ENCODE assay signal across 17 cellular contexts in the genomic region with DNA sequence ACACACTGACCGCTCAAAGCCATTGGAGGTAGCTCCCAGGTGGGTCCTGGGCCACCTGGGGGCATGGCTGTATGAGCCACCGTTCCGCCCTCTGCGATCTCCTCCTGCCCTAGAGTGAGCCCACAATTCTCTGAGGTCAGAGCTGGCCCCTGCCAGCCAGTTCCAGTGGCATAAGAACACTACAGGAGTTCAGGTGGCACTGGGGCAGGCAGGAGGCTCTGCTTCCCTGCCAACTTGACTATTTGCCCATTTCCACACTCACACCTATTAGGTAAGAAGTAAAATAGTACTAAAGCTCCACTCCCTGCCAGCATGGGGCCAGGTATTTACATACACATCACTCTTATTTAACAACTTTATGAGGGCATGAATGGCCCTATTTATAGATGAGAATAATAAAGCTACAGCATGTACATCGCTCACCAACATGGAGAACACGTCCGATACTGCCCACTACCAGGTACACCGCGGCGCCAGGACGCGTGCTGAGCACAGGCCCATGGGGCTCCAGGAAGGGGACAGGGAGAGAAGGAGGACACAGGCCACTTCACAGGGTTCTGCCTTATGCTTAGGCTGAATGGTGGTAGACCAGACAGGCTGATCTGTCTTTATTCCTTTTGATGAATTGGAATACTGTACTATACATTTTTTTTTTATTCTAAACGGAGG. TPM values are rescaled to one million over a fixed set of nuclear protein-coding genes. Genes with fewer than 3 reads are reported as not detected.
DNase-seq lines count a peak whose midpoint lies in the region; ATAC-seq and TF ChIP-seq lines count a peak whose summit lies in the region.
"Had no signal": no experiment of that assay in that cellular context is flagged by ENCODE, and none has a peak within 500 bp of the region (broad histone marks: within the 10 kb centered on the region; RNA-seq: fewer than 3 reads in every experiment).

No MANE protein-coding gene starts in this region.

- peaks cover 39 to 52% (median 42%) of the 10 kb centered on the region in 3 donors for H3K4me1 Mint-ChIP-seq in IgD-negative memory B cell
- H3K4me1 Mint-ChIP-seq in HFFc6 (ENCODE audit: low read depth): peaks cover 24% of the 10 kb centered on the region

- no peak overlapping the region for H3K9ac ChIP-seq in neuronal stem cell (ENCODE audit: low read depth, low read length, poor library complexity)
- H3K9ac ChIP-seq: KMS-11 had no signal

- H2BK12ac ChIP-seq in neuronal stem cell (ENCODE audit: low read length): no peak overlapping the region

- H3K27me3 ChIP-seq in esophagus (ENCODE audit: control insufficient read depth in 1 of 2, insufficient read depth in 2 of 2, low read length in 2 of 2): no peaks in the 10 kb centered on the region
- H3K27me3 ChIP-seq in neuronal stem cell (ENCODE audit: control insufficient read depth in 3 of 3, insufficient read depth in 3 of 3, low read depth in 1 of 3, low read length in 3 of 3): no peaks in the 10 kb centered on the region

- no peak overlapping the region for H2BK15ac ChIP-seq in neuronal stem cell (ENCODE audit: low read length)

- H3K27me3 Mint-ChIP-seq in IgD-negative memory B cell: no peaks in the 10 kb centered on the region
- no peaks in the 10 kb centered on the region; the same call in 1 of the 2 replicates for H3K27me3 Mint-ChIP-seq in HFFc6 (ENCODE audit: insufficient read depth)
- H3K27me3 Mint-ChIP-seq: brain had no signal

- TF ChIP-seq CTCF in HFFc6 (IDR thresholded peaks at IDR 0.05): no peak

- no peak overlapping the region for H2AFZ ChIP-seq in neuronal stem cell (ENCODE audit: low read length)

- no peak overlapping the region for H3K14ac ChIP-seq in neuronal stem cell (ENCODE audit: low read length)

- peaks cover 12% of the 10 kb centered on the region for H3K79me1 ChIP-seq in neuronal stem cell (ENCODE audit: low read depth, low read length)

- no peak overlapping the region for H4K91ac ChIP-seq in neuronal stem cell (ENCODE audit: low read depth, low read length, poor library complexity)

- no peak for ATAC-seq in HG02981 (IDR thresholded peaks at IDR 0.05; ENCODE audit: unreplicated experiment)

- no peak overlapping the region for H2BK5ac ChIP-seq in neuronal stem cell (ENCODE audit: low read length)

- peaks cover 0 to 17% of the 10 kb centered on the region in 2 donors for H3K4me1 ChIP-seq in esophagus (ENCODE audit: control insufficient read depth in 2 of 2, insufficient read depth in 2 of 2, low read length in 1 of 2)
- peaks cover 7% of the 10 kb centered on the region in 2 donors for H3K4me1 ChIP-seq in neuronal stem cell (ENCODE audit: control insufficient read depth in 2 of 2, insufficient read depth in 1 of 2, low read depth in 1 of 2, low read length in 2 of 2)

- H3K4me3 ChIP-seq in esophagus (ENCODE audit: low read depth in 1 of 2, low read length in 2 of 2) (no peak overlapping the region), neuronal stem cell (ENCODE audit: low read length in 2 of 2) (no peak overlapping the region)

- no peak overlapping the region for H2AK5ac ChIP-seq in neuronal stem cell (ENCODE audit: low read depth, low read length)

- DNase-seq in NCI-H2081 (lab: John Stamatoyannopoulos, UW) (peak; percentile 8 to 18), NCI-H2081 treated with DMSO at 0.1 percent for 48 hours (lab: John Stamatoyannopoulos, UW) (no peak), neuronal stem cell (ENCODE audit: low spot score) (no peak), HFFc6 (no peak), RKO (ENCODE audit: low spot score) (no peak)
- DNase-seq: 8988T; activated T-cell treated with anti-CD3 and anti-CD28 coated beads, Interleukin-2, amount 50 U/mL, for 1 hour; effector memory CD4-positive, alpha-beta T cell; foreskin melanocyte; NCI-H1694; NCI-H774; WERI-Rb-1 had no signal

- H3K27ac Mint-ChIP-seq in IgD-negative memory B cell (peak overlapping the region in 2 of 3 donors; percentile 69 to 95), HFFc6 (no peak overlapping the region)

- H4K8ac ChIP-seq in neuronal stem cell (ENCODE audit: low read depth, low read length): no peak overlapping the region

- H3K36me3 Mint-ChIP-seq in IgD-negative memory B cell (no peaks in the 10 kb centered on the region), HFFc6 (ENCODE audit: low read depth) (no peaks in the 10 kb centered on the region)

- H3K9me3 Mint-ChIP-seq in IgD-negative memory B cell (no peaks in the 10 kb centered on the region), HFFc6 (no peaks in the 10 kb centered on the region)
- H3K9me3 Mint-ChIP-seq: brain had no signal

- no peak overlapping the region for H2BK120ac ChIP-seq in neuronal stem cell (ENCODE audit: low read depth, low read length)

- H3K18ac ChIP-seq in neuronal stem cell (ENCODE audit: low read length): no peak overlapping the region

- H3K4me3 Mint-ChIP-seq in IgD-negative memory B cell: peak overlapping the region in 3 of 4 donors; percentile 46 to 84 (median 79)
- H3K4me3 Mint-ChIP-seq in HFFc6: no peak overlapping the region
- H3K4me3 Mint-ChIP-seq: brain had no signal

- H3K9me3 ChIP-seq in esophagus (ENCODE audit: control insufficient read depth in 2 of 2, insufficient read depth in 1 of 2, low read depth in 1 of 2, low read length in 1 of 2) (no peaks in the 10 kb centered on the region), neuronal stem cell (replicated peaks in 1 of 2; ENCODE audit: control insufficient read depth in 2 of 2, insufficient read depth in 1 of 2, low read depth in 1 of 2, low read length in 2 of 2) (no peaks in the 10 kb centered on the region)

- H3K4ac ChIP-seq in neuronal stem cell (ENCODE audit: low read length): no peak overlapping the region

- peak overlapping the region; percentile 82 for H3K23ac ChIP-seq in neuronal stem cell (ENCODE audit: low read depth, low read length, poor library complexity)

- no peak overlapping the region for H3K4me2 ChIP-seq in neuronal stem cell (ENCODE audit: insufficient read depth, low read length, poor library complexity, severe bottlenecking)
- H3K4me2 ChIP-seq: KMS-11 had no signal

- H3K27ac ChIP-seq in esophagus (ENCODE audit: low read depth in 2 of 2, low read length in 1 of 2) (peak overlapping the region; percentile 0 to 38), neuronal stem cell (replicated peaks; ENCODE audit: low read length) (no peak overlapping the region)
- H3K27ac ChIP-seq: KMS-11, WERI-Rb-1 had no signal

- WGBS in esophagus, 2 donors: 85 to 89% methylated on average over 13 of the region's 13 CpGs
- WGBS in neuronal stem cell (ENCODE audit: extremely low coverage in 2 of 2, insufficient read length in 2 of 2, insufficient replicate concordance in 1 of 2), 2 donors: no CpG with 5 or more reads among the region's 13 CpGs

- H3K36me3 ChIP-seq in esophagus (ENCODE audit: control insufficient read depth in 2 of 2, insufficient read depth in 2 of 2, low read length in 1 of 2) (peaks cover 0 to 5% of the 10 kb centered on the region in 2 donors), neuronal stem cell (replicated peaks in 1 of 2; ENCODE audit: control insufficient read depth in 2 of 2, insufficient read depth in 2 of 2, low read length in 2 of 2) (peaks cover 0 to 5% of the 10 kb centered on the region in 2 donors)

RNA-seq across cellular contexts. Expression of gene PISD, which starts 26.2 kb away (rescaled TPM):
- polyA plus RNA-seq in IgD-negative memory B cell: 20.7 TPM
- polyA plus RNA-seq in esophagus: 10 to 100 TPM; 24.7 to 30.4 TPM
- polyA plus RNA-seq in neuronal stem cell (2013, experiment 1 of 2): 18.6 TPM
- polyA plus RNA-seq in neuronal stem cell (2013, experiment 2 of 2): 18.6 TPM
- total RNA-seq in HFFc6 (2021; fragmentation: NEBNext Ultra II Directional; extraction: Animal tissue kit (Norgen Biotek cat#: 25700)): 10 to 100 TPM; 38.4 to 47.3 (median 43.3) TPM

Comparison
In these comparisons a context has a peak if more than half of its experiments do, and no peak if none do; other contexts are left out.
1. DNase-seq: peak in NCI-H2081 (2 of 2); none in NCI-H2081 treated with DMSO at 0.1 percent for 48 hours (single experiment), neuronal stem cell (single experiment), HFFc6 (single experiment) and RKO (single experiment).